In genomic region chr2:137964066-137964858, GRCh38 we compare ENCODE assay signal across 1 cellular context.
TF ChIP-seq lines count a peak whose summit lies in the region.

HNMT (plus strand) TSS chr2:137964473; CDS start chr2:137964492, 19 bp downstream.

TF ChIP-seq in HepG2, 621 proteins besides CTCF, POLR2A, EP300 and RAD21 (continued from another document and continues in another):
- TF ChIP-seq DDIT3 (CRISPR knock-in tag; IDR thresholded peaks at IDR 0.05): peak; percentile 31; the same call in 1 of the 2 replicates
- TF ChIP-seq SNAPC5 (CRISPR knock-in tag; IDR thresholded peaks at IDR 0.05; ENCODE audit: borderline replicate concordance): peak; percentile 50; the same call in 1 of the 2 replicates
- TF ChIP-seq SOX6 (IDR thresholded peaks at IDR 0.05): no peak
- TF ChIP-seq SOX6 (CRISPR knock-in tag; IDR thresholded peaks at IDR 0.05): peak; percentile 98
- peak; percentile 72 for TF ChIP-seq SMC3 (IDR thresholded peaks at IDR 0.05; ENCODE audit: low read length)
- peak; percentile 55; the same call in 1 of the 2 replicates for TF ChIP-seq SNAPC2 (CRISPR knock-in tag; IDR thresholded peaks at IDR 0.05)
- peak; percentile 91; the same call in 1 of the 2 replicates for TF ChIP-seq ZBTB26 (CRISPR knock-in tag; IDR thresholded peaks at IDR 0.05; ENCODE audit: borderline replicate concordance)
- peak; percentile 89 for TF ChIP-seq TCF7 (IDR thresholded peaks at IDR 0.05; ENCODE audit: low read depth)
- peak; percentile 78; the same call in 1 of the 2 replicates for TF ChIP-seq ZNF749 (CRISPR knock-in tag; IDR thresholded peaks at IDR 0.05; ENCODE audit: borderline replicate concordance)
- TF ChIP-seq ZBTB20 (CRISPR knock-in tag; IDR thresholded peaks at IDR 0.05; ENCODE audit: borderline replicate concordance, low read depth): peak; percentile 98; the same call in 1 of the 2 replicates
- TF ChIP-seq DR1 (CRISPR knock-in tag; IDR thresholded peaks at IDR 0.05): peak; percentile 73
- peak; percentile 79 for TF ChIP-seq BORCS8-MEF2B (CRISPR knock-in tag; IDR thresholded peaks at IDR 0.05)
- peak; percentile 94 for TF ChIP-seq TBX2 (CRISPR knock-in tag; IDR thresholded peaks at IDR 0.05; ENCODE audit: borderline replicate concordance)
- TF ChIP-seq ZFP62 (CRISPR knock-in tag; IDR thresholded peaks at IDR 0.05): no peak
- no peak for TF ChIP-seq TBP (CRISPR knock-in tag; IDR thresholded peaks at IDR 0.05)
- peak; percentile 97 for TF ChIP-seq TARDBP (CRISPR knock-in tag; IDR thresholded peaks at IDR 0.05)
- TF ChIP-seq SYNCRIP (IDR thresholded peaks at IDR 0.05; ENCODE audit: insufficient read depth, low read depth, low read length): no peak
- TF ChIP-seq ZNF777 (CRISPR knock-in tag; IDR thresholded peaks at IDR 0.05): no peak
- no peak for TF ChIP-seq ZNF343 (CRISPR knock-in tag; IDR thresholded peaks at IDR 0.05)
- no peak for TF ChIP-seq NCOA5 (CRISPR knock-in tag; IDR thresholded peaks at IDR 0.05)
- TF ChIP-seq STAG1 (CRISPR knock-in tag; IDR thresholded peaks at IDR 0.05): peak; percentile 2
- TF ChIP-seq SNRNP70 (IDR thresholded peaks at IDR 0.05; ENCODE audit: low read depth, low read length): no peak
- TF ChIP-seq ZNF639 (CRISPR knock-in tag; conservative IDR thresholded peaks at IDR 0.05): peak; percentile 35; the same call in 1 of the 2 replicates
- no peak for TF ChIP-seq MAF1 (CRISPR knock-in tag; IDR thresholded peaks at IDR 0.05; ENCODE audit: borderline replicate concordance)
- TF ChIP-seq ZC3H4 (CRISPR knock-in tag; IDR thresholded peaks at IDR 0.05; ENCODE audit: borderline replicate concordance): peak; percentile 96; the same call in 1 of the 2 replicates
- TF ChIP-seq ZNF121 (CRISPR knock-in tag; IDR thresholded peaks at IDR 0.05): peak; percentile 32
- TF ChIP-seq ZNF414 (CRISPR knock-in tag; IDR thresholded peaks at IDR 0.05): peak; percentile 72
- peak; percentile 33 for TF ChIP-seq ZSCAN21 (CRISPR knock-in tag; IDR thresholded peaks at IDR 0.05; ENCODE audit: borderline replicate concordance)
- peak; percentile 76; the same call in 1 of the 2 replicates for TF ChIP-seq ZSCAN30 (CRISPR knock-in tag; IDR thresholded peaks at IDR 0.05)
- peak; percentile 72; the same call in 1 of the 2 replicates for TF ChIP-seq ZMYM2 (CRISPR knock-in tag; IDR thresholded peaks at IDR 0.05)
- peak; percentile 97 for TF ChIP-seq SRF (IDR thresholded peaks at IDR 0.05; ENCODE audit: low read depth, low read length)
- TF ChIP-seq ATF7-NPFF (CRISPR knock-in tag; IDR thresholded peaks at IDR 0.05; ENCODE audit: low read depth): peak; percentile 50
- no peak for TF ChIP-seq SRSF1 (optimal IDR thresholded peaks at IDR 0.05; ENCODE audit: low read depth, low read length)
- peak; percentile 82 for TF ChIP-seq ZNF136 (CRISPR knock-in tag; IDR thresholded peaks at IDR 0.05; ENCODE audit: low read depth)
- TF ChIP-seq NCOA2 (CRISPR knock-in tag; IDR thresholded peaks at IDR 0.05): peak; percentile 99
- TF ChIP-seq NFIC (IDR thresholded peaks at IDR 0.05; ENCODE audit: low read length): peak; percentile 100
- no peak for TF ChIP-seq E2F5 (CRISPR knock-in tag; conservative IDR thresholded peaks at IDR 0.05)
- TF ChIP-seq BCL3 (CRISPR knock-in tag; IDR thresholded peaks at IDR 0.05): peak; percentile 73
- TF ChIP-seq ZNF891 (CRISPR knock-in tag; IDR thresholded peaks at IDR 0.05): no peak
- peak; percentile 72 for TF ChIP-seq ZNF331 (CRISPR knock-in tag; IDR thresholded peaks at IDR 0.05)
- TF ChIP-seq ZFYVE20 (CRISPR knock-in tag; IDR thresholded peaks at IDR 0.05; ENCODE audit: borderline replicate concordance, low read depth): 0 out of 2 replicates have a peak, but pooled peaks have one; percentile 57
- peak; percentile 66 for TF ChIP-seq FOXP1 (IDR thresholded peaks at IDR 0.05)
- peak; percentile 95 for TF ChIP-seq FOXP1 (CRISPR knock-in tag; IDR thresholded peaks at IDR 0.05)
- no peak for TF ChIP-seq ZNF432 (CRISPR knock-in tag; IDR thresholded peaks at IDR 0.05; ENCODE audit: borderline replicate concordance)
- TF ChIP-seq MIER3 (CRISPR knock-in tag; IDR thresholded peaks at IDR 0.05; ENCODE audit: borderline replicate concordance): peak; percentile 79; the same call in 1 of the 2 replicates
- peak; percentile 92; the same call in 1 of the 2 replicates for TF ChIP-seq ZNF816 (CRISPR knock-in tag; IDR thresholded peaks at IDR 0.05; ENCODE audit: borderline replicate concordance)
- peak; percentile 63; the same call in 1 of the 2 replicates for TF ChIP-seq ZNF704 (CRISPR knock-in tag; IDR thresholded peaks at IDR 0.05; ENCODE audit: borderline replicate concordance)
- TF ChIP-seq ZFX (CRISPR knock-in tag; IDR thresholded peaks at IDR 0.05; ENCODE audit: low read depth): peak; percentile 14; the same call in 1 of the 2 replicates
- peak; percentile 78; the same call in 1 of the 2 replicates for TF ChIP-seq DMAP1 (CRISPR knock-in tag; IDR thresholded peaks at IDR 0.05)
- peak; percentile 21; the same call in 2 of the 3 replicates for TF ChIP-seq MXI1 (IDR thresholded peaks at IDR 0.05; ENCODE audit: borderline replicate concordance, low read depth, low read length)
- TF ChIP-seq ZNF615 (CRISPR knock-in tag; IDR thresholded peaks at IDR 0.05; ENCODE audit: borderline replicate concordance): peak; percentile 76; the same call in 1 of the 2 replicates
- TF ChIP-seq ZNF496 (CRISPR knock-in tag; IDR thresholded peaks at IDR 0.05; ENCODE audit: insufficient replicate concordance): no peak
- peak; percentile 94; the same call in 1 of the 2 replicates for TF ChIP-seq KAT7 (CRISPR knock-in tag; IDR thresholded peaks at IDR 0.05; ENCODE audit: borderline replicate concordance)
- TF ChIP-seq ZNF589 (CRISPR knock-in tag; conservative IDR thresholded peaks at IDR 0.05): no peak; the same call in 1 of the 2 replicates
- TF ChIP-seq TFAP4 (IDR thresholded peaks at IDR 0.05; ENCODE audit: borderline replicate concordance, low read depth): peak; percentile 68; the same call in 1 of the 2 replicates
- peak; percentile 74 for TF ChIP-seq KLF12 (CRISPR knock-in tag; IDR thresholded peaks at IDR 0.05; ENCODE audit: borderline replicate concordance)
- TF ChIP-seq ARHGAP35 (CRISPR knock-in tag; IDR thresholded peaks at IDR 0.05; ENCODE audit: borderline replicate concordance): peak; percentile 67; the same call in 1 of the 2 replicates
- peak; percentile 71; the same call in 1 of the 2 replicates for TF ChIP-seq KDM2A (CRISPR knock-in tag; IDR thresholded peaks at IDR 0.05; ENCODE audit: borderline replicate concordance, low read depth)
- peak; percentile 98; the same call in 1 of the 2 replicates for TF ChIP-seq PAF1 (CRISPR knock-in tag; IDR thresholded peaks at IDR 0.05)
- TF ChIP-seq ZNF18 (CRISPR knock-in tag; IDR thresholded peaks at IDR 0.05; ENCODE audit: insufficient replicate concordance): peak; percentile 24
